19 cellular contexts compared by ENCODE assay signal in genomic region chr13:80199067-80199466, GRCh38.
"Had no signal": no experiment of that assay in that cellular context is flagged by ENCODE, and none has a peak within 500 bp of the region (broad histone marks: within the 10 kb centered on the region; RNA-seq: fewer than 3 reads in every experiment).

No MANE protein-coding gene starts in this region.

- H3K9me3 Mint-ChIP-seq: immature natural killer cell had no signal

- H3K4me1 Mint-ChIP-seq: immature natural killer cell had no signal

- H3K36me3 Mint-ChIP-seq: immature natural killer cell had no signal

- H3K9me3 ChIP-seq: esophagus muscularis mucosa, gastroesophageal sphincter, heart left ventricle, lower lobe of right lung had no signal

- DNase-seq: dermis blood vessel endothelial cell; dorsolateral prefrontal cortex; effector CD4-positive, alpha-beta T cell; effector memory CD4-positive, alpha-beta T cell; foreskin keratinocyte; heart left ventricle; hypothalamus; immature natural killer cell; islet precursor cell; kidney; kidney glomerular epithelial cell; left ventricle myocardium inferior; lower lobe of right lung; mesenchymal stem cell; midbrain had no signal

- H3K4me3 ChIP-seq: coronary artery, dorsolateral prefrontal cortex, esophagus muscularis mucosa, gastroesophageal sphincter, heart left ventricle, hepatocyte, left ventricle myocardium inferior, lower lobe of right lung had no signal

- ATAC-seq: foreskin keratinocyte, gastroesophageal sphincter, heart left ventricle, lower lobe of right lung had no signal

- H3K4me1 ChIP-seq: esophagus muscularis mucosa, foreskin keratinocyte, gastroesophageal sphincter, left ventricle myocardium inferior, lower lobe of right lung had no signal

- H3K4me3 Mint-ChIP-seq: immature natural killer cell had no signal

- H3K27me3 ChIP-seq: dorsolateral prefrontal cortex, esophagus muscularis mucosa, foreskin keratinocyte, gastroesophageal sphincter, heart left ventricle, hepatocyte had no signal

- H3K27ac ChIP-seq: coronary artery, dorsolateral prefrontal cortex, esophagus muscularis mucosa, foreskin keratinocyte, gastroesophageal sphincter, heart left ventricle, hepatocyte, left ventricle myocardium inferior, lower lobe of right lung had no signal

- H3K27ac Mint-ChIP-seq: immature natural killer cell had no signal

- H2AFZ ChIP-seq: hepatocyte had no signal

- H3K79me2 ChIP-seq: hepatocyte had no signal

- H3K4me2 ChIP-seq: hepatocyte had no signal

- H3K36me3 ChIP-seq: esophagus muscularis mucosa, gastroesophageal sphincter, heart left ventricle, left ventricle myocardium inferior, lower lobe of right lung had no signal
